ENCODE assay signal across 1 cellular context in the genomic region with DNA sequence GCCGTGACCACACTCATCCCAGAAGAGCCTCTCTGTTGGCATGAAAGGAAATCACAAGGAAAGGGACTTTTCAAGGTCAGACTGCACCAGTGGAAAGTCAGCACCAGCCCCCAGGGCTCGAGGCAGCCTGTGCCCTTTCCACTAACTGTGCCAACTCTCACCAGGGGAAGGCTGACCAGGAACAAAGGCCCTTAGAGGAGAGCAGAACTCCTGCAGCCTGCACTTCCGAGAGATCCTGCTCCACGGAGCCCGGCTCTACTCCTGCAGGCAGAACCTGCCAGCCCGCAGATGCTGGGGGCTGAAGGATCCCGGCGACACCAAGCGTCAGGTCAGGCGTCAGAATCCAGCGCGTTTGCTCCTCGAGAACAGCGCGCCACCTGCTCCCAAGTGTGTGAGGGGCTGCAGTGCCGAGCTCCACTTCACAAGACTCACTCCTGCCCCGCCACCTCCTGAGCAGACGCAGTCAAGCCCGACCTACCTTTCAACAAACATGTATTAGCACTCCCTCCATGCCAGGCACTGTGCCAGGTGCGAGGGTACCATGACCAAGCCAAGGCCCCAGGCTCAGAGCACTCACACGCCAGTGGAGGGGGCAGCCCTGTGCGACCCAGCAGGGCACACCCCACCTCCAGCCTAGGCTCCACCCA.
TF ChIP-seq lines count a peak whose summit lies in the region.

No MANE protein-coding gene starts in this region.

TF ChIP-seq in IMR-90, 13 proteins besides CTCF, POLR2A, EP300 and RAD21 (continued from another document):
- TF ChIP-seq CEBPB (IDR thresholded peaks at IDR 0.05; ENCODE audit: low read depth, low read length) (no peak), CHD1 (IDR thresholded peaks at IDR 0.05; ENCODE audit: low read depth, low read length) (no peak), RFX5 (IDR thresholded peaks at IDR 0.05; ENCODE audit: low read depth, low read length) (no peak), SMC3 (IDR thresholded peaks at IDR 0.05; ENCODE audit: low read depth, low read length) (no peak), NFE2L2 (IDR thresholded peaks at IDR 0.05; ENCODE audit: low read depth, low read length) (no peak), ELK1 (IDR thresholded peaks at IDR 0.05; ENCODE audit: borderline replicate concordance, low read depth, low read length) (no peak)
- TF ChIP-seq, protein P1, sequence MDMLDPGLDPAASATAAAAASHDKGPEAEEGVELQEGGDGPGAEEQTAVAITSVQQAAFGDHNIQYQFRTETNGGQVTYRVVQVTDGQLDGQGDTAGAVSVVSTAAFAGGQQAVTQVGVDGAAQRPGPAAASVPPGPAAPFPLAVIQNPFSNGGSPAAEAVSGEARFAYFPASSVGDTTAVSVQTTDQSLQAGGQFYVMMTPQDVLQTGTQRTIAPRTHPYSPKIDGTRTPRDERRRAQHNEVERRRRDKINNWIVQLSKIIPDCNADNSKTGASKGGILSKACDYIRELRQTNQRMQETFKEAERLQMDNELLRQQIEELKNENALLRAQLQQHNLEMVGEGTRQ (IDR thresholded peaks at IDR 0.05; ENCODE audit: low read depth, low read length): no peak
